In the genomic region with DNA sequence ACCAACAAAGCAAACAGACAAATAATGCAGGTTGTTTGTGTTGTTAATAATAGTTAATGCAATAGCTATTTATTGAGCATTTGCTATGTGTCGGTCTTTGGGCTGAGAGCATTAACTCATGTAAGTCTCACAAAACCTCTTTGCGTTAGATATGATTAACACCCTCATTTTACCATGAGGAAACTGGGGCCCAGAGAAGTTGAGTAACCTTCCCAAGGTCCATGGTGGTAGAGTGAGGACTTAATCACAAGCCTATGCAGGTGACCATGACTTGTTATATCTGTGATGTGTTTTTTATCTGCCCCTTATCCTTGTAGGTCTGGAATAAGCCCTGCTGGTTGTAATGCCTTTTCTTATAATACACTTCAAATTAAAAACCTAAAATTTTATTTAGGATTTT, we compare ENCODE assay signal across 14 cellular contexts.
A peak's percentile ranks its signal among the peaks of the same experiment; 100 is the strongest.
DNase-seq lines count a peak whose midpoint lies in the region; ATAC-seq, FAIRE-seq and TF ChIP-seq lines count a peak whose summit lies in the region.
"Had no signal": no experiment of that assay in that cellular context is flagged by ENCODE, and none has a peak within 500 bp of the region (broad histone marks: within the 10 kb centered on the region; RNA-seq: fewer than 3 reads in every experiment).

No MANE protein-coding gene starts in this region.

- H4K8ac ChIP-seq in H1 (ENCODE audit: extremely low read depth, insufficient read depth, low read length): no peak overlapping the region

- H3K9ac ChIP-seq in H1 (replicated peaks in 1 of 4; ENCODE audit: extremely low read depth in 1 of 4, low read depth in 3 of 4, low read length in 3 of 4): no peak overlapping the region
- H3K9ac ChIP-seq: BLaER1 treated with 17β-estradiol and CSF1 and Interleukin-3, amounts not matched to agents 10 nM and 100 nM had no signal

- TF ChIP-seq POLR2A in H1 (IDR thresholded peaks at IDR 0.05; ENCODE audit: control extremely low read depth in 1 of 2, low read depth in 2 of 2, low read length in 2 of 2) (no peak), esophagus squamous epithelium (IDR thresholded peaks at IDR 0.05) (no peak)

- H3K4me3 ChIP-seq in GM23338: no peak overlapping the region
- H3K4me3 ChIP-seq in H1 (ENCODE audit: extremely low read depth in 1 of 4, insufficient read depth in 2 of 4, low read depth in 3 of 4, low read length in 4 of 4): no peak overlapping the region
- no peak overlapping the region for H3K4me3 ChIP-seq in esophagus squamous epithelium
- H3K4me3 ChIP-seq: BLaER1 treated with 17β-estradiol and CSF1 and Interleukin-3, amounts not matched to agents 10 nM and 100 nM had no signal

- CTCF ChIA-PET in MCF 10A (lab: Yijun Ruan, JAX) (interaction anchor here (1.1 kb wide), 1 partner anchor 125 kb away, joined by 3 read pairs; no protein-coding TSS in a partner anchor), H1 (lab: Charles Lee; ENCODE audit: partially characterized antibody) (interaction anchor here (1.4 kb wide), 2 partner anchors 34 to 65 kb away, joined by 3 to 5 read pairs; no protein-coding TSS in a partner anchor)

- H3K4me3 Mint-ChIP-seq in GM23338: no peak overlapping the region
- H3K4me3 Mint-ChIP-seq in MCF 10A (ENCODE audit: unreplicated experiment): no peak overlapping the region
- H3K4me3 Mint-ChIP-seq: CD4-positive, CD25-positive, alpha-beta regulatory T cell; HFFc6 had no signal

- no peaks in the 10 kb centered on the region for H3K79me1 ChIP-seq in H1 (ENCODE audit: low read depth, low read length)

- FAIRE-seq in H1 (lab: Jason Lieb, UNC): no peak
- FAIRE-seq: GM19239 had no signal

- no peak overlapping the region for H3K56ac ChIP-seq in H1 (replicated peaks; ENCODE audit: insufficient read length, low read depth, low read length)

- H3K18ac ChIP-seq in H1 (ENCODE audit: extremely low read depth, low read length): no peak overlapping the region

- H3K9me3 ChIP-seq in H1 (ENCODE audit: insufficient read depth in 2 of 2, low read depth in 1 of 2, low read length in 1 of 2) (no peaks in the 10 kb centered on the region), esophagus squamous epithelium (no peaks in the 10 kb centered on the region)

- H2BK20ac ChIP-seq in H1 (ENCODE audit: low read length): no peak overlapping the region

- H2AK5ac ChIP-seq in H1 (ENCODE audit: low read depth, low read length): no peak overlapping the region

- H3K9me2 ChIP-seq in GM23338 (ENCODE audit: insufficient read depth): no peaks in the 10 kb centered on the region

- H3K79me2 ChIP-seq in GM23338 (replicated peaks; ENCODE audit: insufficient read depth) (no peaks in the 10 kb centered on the region), H1 (ENCODE audit: control insufficient read depth in 1 of 2, insufficient read depth in 2 of 2, low read length in 2 of 2) (no peaks in the 10 kb centered on the region)

- no peak overlapping the region for H2BK5ac ChIP-seq in H1 (ENCODE audit: low read depth, low read length)

- no peak overlapping the region for H2BK12ac ChIP-seq in H1 (ENCODE audit: low read depth, low read length)

- H3K9me3 Mint-ChIP-seq in GM23338: peaks cover 3% of the 10 kb centered on the region; the same call in 2 of the 3 replicates
- no peaks in the 10 kb centered on the region for H3K9me3 Mint-ChIP-seq in MCF 10A (ENCODE audit: unreplicated experiment)
- H3K9me3 Mint-ChIP-seq: HFFc6 had no signal

- DNase-seq in GM23338 (ENCODE audit: low spot score): no peak
- peak; percentile 5 for DNase-seq in MCF 10A (ENCODE audit: unreplicated experiment)
- no peak for DNase-seq in H1 (ENCODE audit: low read depth in 1 of 2, low spot score in 2 of 2)
- DNase-seq in esophagus squamous epithelium (lab: John Stamatoyannopoulos, UW): no peak
- no peak for DNase-seq in T-helper 1 cell
- no peak for DNase-seq in AG08396 (ENCODE audit: low spot score)
- DNase-seq in NCI-H128 (lab: John Stamatoyannopoulos, UW; ENCODE audit: unreplicated experiment): no peak
- DNase-seq: CD4-positive, CD25-positive, alpha-beta regulatory T cell; GF-D8; H7; HFFc6 had no signal

- H3K14ac ChIP-seq in H1 (ENCODE audit: insufficient read length): no peak overlapping the region

- H3K27me3 Mint-ChIP-seq in GM23338 (ENCODE audit: insufficient read depth, low read depth, poor library complexity): peaks cover 13% of the 10 kb centered on the region
- H3K27me3 Mint-ChIP-seq in MCF 10A (ENCODE audit: insufficient read depth, unreplicated experiment): no peaks in the 10 kb centered on the region

- no TSS peak for BruUV-seq in MCF 10A (replicated peaks; lab: Mats Ljungman, UMichigan)

- H2BK120ac ChIP-seq in H1 (replicated peaks; ENCODE audit: low read depth, low read length): no peak overlapping the region

- no peaks in the 10 kb centered on the region for H3K23me2 ChIP-seq in H1 (ENCODE audit: low read depth, low read length)

- no peak overlapping the region for H4K91ac ChIP-seq in H1 (replicated peaks; ENCODE audit: insufficient read length, low read length)

- no peak for TF ChIP-seq EP300 in H1 (IDR thresholded peaks at IDR 0.05; ENCODE audit: borderline replicate concordance in 1 of 2, low read depth in 2 of 2, low read length in 2 of 2)

- TF ChIP-seq CTCF in GM23338 (conservative IDR thresholded peaks at IDR 0.05; ENCODE audit: low read depth in 2 of 2) (no peak), MCF 10A (IDR thresholded peaks at IDR 0.05; ENCODE audit: unreplicated experiment) (no peak), H1 (IDR thresholded peaks at IDR 0.05; ENCODE audit: control extremely low read depth in 1 of 3, insufficient read depth in 1 of 3, low read depth in 1 of 3, low read length in 3 of 3) (no peak), esophagus squamous epithelium (IDR thresholded peaks at IDR 0.05) (no peak)

- no peak for ATAC-seq in GM23338

- H3K27ac ChIP-seq in GM23338 (ENCODE audit: low read depth) (no peak overlapping the region), H1 (ENCODE audit: low read depth, low read length) (no peak overlapping the region), esophagus squamous epithelium (peak overlapping the region; percentile 64 to 77 (median 72))
- H3K27ac ChIP-seq: 22Rv1; BLaER1 treated with 17β-estradiol and CSF1 and Interleukin-3, amounts not matched to agents 10 nM and 100 nM had no signal

- intact Hi-C loops in MCF 10A (cut with micrococcal nuclease): no loop called here
- intact Hi-C loops in esophagus squamous epithelium (cut with DNase I): no loop called here

- no peak overlapping the region for H2BK15ac ChIP-seq in H1 (ENCODE audit: low read length)

- H4K20me1 ChIP-seq in GM23338 (replicated peaks; ENCODE audit: insufficient read depth) (no peaks in the 10 kb centered on the region; the same call in 1 of the 2 replicates), H1 (replicated peaks in 1 of 2; ENCODE audit: control insufficient read depth in 1 of 2, insufficient read depth in 2 of 2, low read length in 2 of 2) (no peaks in the 10 kb centered on the region)
- H4K20me1 ChIP-seq: BLaER1 treated with 17β-estradiol and CSF1 and Interleukin-3, amounts not matched to agents 10 nM and 100 nM had no signal

- no peak overlapping the region for H3K27ac Mint-ChIP-seq in GM23338
- H3K27ac Mint-ChIP-seq in MCF 10A (ENCODE audit: low read depth, unreplicated experiment): peak overlapping the region; percentile 36
- H3K27ac Mint-ChIP-seq: CD4-positive, CD25-positive, alpha-beta regulatory T cell; HFFc6 had no signal

- H3K23ac ChIP-seq in H1 (ENCODE audit: insufficient read length): no peak overlapping the region

- peak overlapping the region; percentile 76; the same call in 1 of the 2 replicates for H2AFZ ChIP-seq in GM23338
- H2AFZ ChIP-seq in H1 (ENCODE audit: low read length): 0 out of 2 replicates have a peak overlapping the region, but pooled peaks have one; percentile 29

- H3K4me1 ChIP-seq in GM23338 (ENCODE audit: insufficient read depth) (no peaks in the 10 kb centered on the region), H1 (replicated peaks in 1 of 4; ENCODE audit: control insufficient read depth in 3 of 4, insufficient read depth in 4 of 4, low read length in 3 of 4) (no peaks in the 10 kb centered on the region), esophagus squamous epithelium (peaks cover 0 to 17% (median 0%) of the 10 kb centered on the region in 3 donors)
- H3K4me1 ChIP-seq: BLaER1 treated with 17β-estradiol and CSF1 and Interleukin-3, amounts not matched to agents 10 nM and 100 nM had no signal

- no peak for TF ChIP-seq RAD21 in H1 (IDR thresholded peaks at IDR 0.05 in 1 of 2, conservative IDR thresholded peaks at IDR 0.05 in 1 of 2; ENCODE audit: low read depth in 2 of 2, low read length in 2 of 2)

- H3K4ac ChIP-seq in H1 (replicated peaks; ENCODE audit: insufficient read length, low read depth, low read length): no peak overlapping the region

- H3K4me1 Mint-ChIP-seq in GM23338 (no peaks in the 10 kb centered on the region), MCF 10A (ENCODE audit: insufficient read depth, unreplicated experiment) (peaks cover 8% of the 10 kb centered on the region)
- H3K4me1 Mint-ChIP-seq: CD4-positive, CD25-positive, alpha-beta regulatory T cell had no signal

- no peaks in the 10 kb centered on the region for H3F3A ChIP-seq in GM23338 (replicated peaks; ENCODE audit: low read depth)

- WGBS in H1 (ENCODE audit: extremely low coverage in 1 of 2, insufficient coverage in 1 of 2, insufficient read length in 1 of 2, insufficient replicate concordance in 2 of 2, low coverage in 1 of 2, low lambda C conversion rate in 2 of 2, missing lambda C conversion rate in 1 of 2), 2 experiments: 88% methylated on average over 2 of the region's 2 CpGs; no CpG with 5 or more reads in 1 of the 2 experiments
- 75 to 83% methylated on average over 2 of the region's 2 CpGs for WGBS in esophagus squamous epithelium, 2 donors

- H3K4me2 ChIP-seq in GM23338: no peak overlapping the region
- H3K4me2 ChIP-seq in H1 (ENCODE audit: insufficient read depth in 1 of 2, low read depth in 2 of 2, low read length in 2 of 2): no peak overlapping the region
- H3K4me2 ChIP-seq: BLaER1 treated with 17β-estradiol and CSF1 and Interleukin-3, amounts not matched to agents 10 nM and 100 nM had no signal

- peaks cover 68% of the 10 kb centered on the region for H3K27me3 ChIP-seq in GM23338 (ENCODE audit: insufficient read depth)
- H3K27me3 ChIP-seq in H1 (replicated peaks in 1 of 4; ENCODE audit: control insufficient read depth in 3 of 4, extremely low read depth in 1 of 4, insufficient read depth in 3 of 4, low read length in 3 of 4): peaks cover 0 to 10% (median 2%) of the 10 kb centered on the region in 4 experiments; a peak in 4 of 7 replicates
- peaks cover 0 to 4% (median 0%) of the 10 kb centered on the region in 4 donors for H3K27me3 ChIP-seq in esophagus squamous epithelium
- H3K27me3 ChIP-seq: BLaER1 treated with 17β-estradiol and CSF1 and Interleukin-3, amounts not matched to agents 10 nM and 100 nM had no signal

- no peaks in the 10 kb centered on the region for H3K36me3 Mint-ChIP-seq in GM23338 (ENCODE audit: low read depth)
- no peaks in the 10 kb centered on the region for H3K36me3 Mint-ChIP-seq in MCF 10A (ENCODE audit: insufficient read depth, unreplicated experiment)
- H3K36me3 Mint-ChIP-seq: CD4-positive, CD25-positive, alpha-beta regulatory T cell had no signal

- POLR2A ChIA-PET in MCF 10A (lab: Yijun Ruan, JAX): interaction anchor here (0.7 to 1.2 kb wide), 3 partner anchors 10 to 164 kb away, joined by 3 to 5 read pairs (median 3); partner anchors contain the start of gene TGFA
- POLR2A ChIA-PET in H1 (lab: Charles Lee; ENCODE audit: partially characterized antibody): no interaction called here

- no peak overlapping the region for H4K5ac ChIP-seq in H1 (ENCODE audit: insufficient read length, low read depth, low read length)

- H3K36me3 ChIP-seq in GM23338 (ENCODE audit: insufficient read depth) (no peaks in the 10 kb centered on the region), H1 (ENCODE audit: control insufficient read depth in 2 of 4, insufficient read depth in 4 of 4, low read length in 3 of 4) (no peaks in the 10 kb centered on the region), esophagus squamous epithelium (no peaks in the 10 kb centered on the region)
- H3K36me3 ChIP-seq: BLaER1 treated with 17β-estradiol and CSF1 and Interleukin-3, amounts not matched to agents 10 nM and 100 nM had no signal

Comparison
In these comparisons a context has a peak if more than half of its experiments do, and no peak if none do; other contexts are left out.
1. H3K27ac ChIP-seq: peak in esophagus squamous epithelium (4 of 4); none in GM23338 (single experiment) and H1 (single experiment).